ENCODE assay signal across 8 cellular contexts in the genomic region with DNA sequence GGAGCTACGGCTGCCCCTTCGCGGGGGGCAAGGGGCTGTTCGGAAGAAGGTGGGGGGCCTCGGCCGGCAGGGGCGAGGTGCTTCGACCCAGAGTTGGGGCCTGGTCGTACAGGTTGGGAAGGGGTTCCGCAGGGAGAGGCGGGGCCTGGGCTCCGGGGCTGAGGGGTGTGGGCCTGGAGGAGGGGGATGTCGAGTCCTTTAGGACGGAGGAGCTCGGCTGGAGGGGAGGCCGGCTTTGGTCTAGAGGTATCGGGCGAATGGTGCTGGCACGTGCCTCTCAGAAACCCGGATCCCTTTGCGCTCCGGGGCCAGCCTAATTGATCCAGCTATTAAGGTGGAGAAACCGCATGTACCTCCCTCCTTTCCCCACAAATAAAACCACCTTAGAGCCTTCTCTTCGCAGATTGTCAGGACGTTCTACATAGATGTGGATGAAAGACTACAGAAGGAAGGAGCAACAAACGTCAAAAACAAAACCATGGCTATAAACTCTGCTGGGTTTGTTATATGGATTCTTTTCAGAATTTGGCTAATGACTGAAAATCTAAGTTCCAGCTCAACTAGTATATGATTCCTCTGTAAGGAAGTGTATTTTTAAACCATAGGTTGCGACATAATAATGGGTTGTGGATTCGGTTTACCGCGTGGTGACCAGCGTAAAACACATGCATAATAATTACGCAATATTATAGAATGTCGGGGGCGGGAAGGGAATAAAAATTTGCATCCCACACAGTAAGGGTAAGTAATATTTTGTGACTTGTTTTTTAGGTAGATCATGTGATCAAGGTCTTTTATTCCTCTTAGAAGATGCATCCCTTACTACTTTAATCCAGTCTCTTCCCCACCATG. TPM values are rescaled to one million over a fixed set of nuclear protein-coding genes. Genes with fewer than 3 reads are reported as not detected.
DNase-seq lines count a peak whose midpoint lies in the region; ATAC-seq, FAIRE-seq and TF ChIP-seq lines count a peak whose summit lies in the region.

No MANE protein-coding gene starts in this region.

- WGBS in esophagus squamous epithelium, 2 donors, result 22 to 33% methylated on average over 14 to 24 of the region's 34 CpGs

- DNase-seq in activated T-cell treated with anti-CD3 and anti-CD28 coated beads, Interleukin-2, amount 50 U/mL, for 24 hours, result no peak
- DNase-seq in activated T-cell treated with anti-CD3 and anti-CD28 coated beads, Interleukin-2, amount 50 U/mL, for 48 hours, result no peak
- DNase-seq in H54 (ENCODE audit: insufficient read length, low spot score) (peak; percentile 36), LNCaP clone FGC (ENCODE audit: low read depth) (no peak), esophagus squamous epithelium (lab: John Stamatoyannopoulos, UW) (peak; percentile 24), GM10266 (ENCODE audit: extremely low spot score) (no peak)
- peak in 1 of 10 donors; percentile 3 for DNase-seq in naive thymus-derived CD8-positive, alpha-beta T cell

- intact Hi-C loops in esophagus squamous epithelium (cut with DNase I), result loop anchor here (5.0 kb wide), 1 partner anchor 122 kb away; the partner anchor contains the start of gene TOP2B

- H3K27ac ChIP-seq in esophagus squamous epithelium, result peak overlapping the region; percentile 90 to 95 (median 92)

- no peak for TF ChIP-seq POLR2A in H54 (IDR thresholded peaks at IDR 0.05; ENCODE audit: low read depth, low read length)
- no peak for TF ChIP-seq POLR2A in esophagus squamous epithelium (IDR thresholded peaks at IDR 0.05)

- peaks cover 21% of the 10 kb centered on the region for H3K36me3 Mint-ChIP-seq in activated T-cell treated with anti-CD3 and anti-CD28 coated beads, Interleukin-2, amount 50 U/mL, for 24 hours (ENCODE audit: low read depth)
- H3K36me3 Mint-ChIP-seq in T-helper 1 cell treated with Interleukin-12 subunit alpha and Interleukin-12 subunit beta and Interleukin-4 antibody, amounts not matched to agents 30 μg/mL and 1 μg/mL, for 36 hours (ENCODE audit: low read depth), result peaks cover 13% of the 10 kb centered on the region
- peaks cover 0 to 6% (median 0%) of the 10 kb centered on the region in 3 donors for H3K36me3 Mint-ChIP-seq in naive thymus-derived CD8-positive, alpha-beta T cell

- peaks cover 0 to 31% (median 8%) of the 10 kb centered on the region in 3 donors for H3K4me1 ChIP-seq in esophagus squamous epithelium

- ATAC-seq in naive thymus-derived CD8-positive, alpha-beta T cell, result peak; percentile 15 to 45

- TF ChIP-seq CTCF in LNCaP clone FGC (IDR thresholded peaks at IDR 0.05; ENCODE audit: control insufficient read depth, extremely low read depth, insufficient read depth) (no peak), esophagus squamous epithelium (IDR thresholded peaks at IDR 0.05) (no peak), GM10266 (IDR thresholded peaks at IDR 0.05; ENCODE audit: control insufficient read depth, insufficient read depth, low read depth, missing control alignments) (no peak)

- peaks cover 53% of the 10 kb centered on the region for H3K4me1 Mint-ChIP-seq in activated T-cell treated with anti-CD3 and anti-CD28 coated beads, Interleukin-2, amount 50 U/mL, for 24 hours (ENCODE audit: low read depth)
- H3K4me1 Mint-ChIP-seq in T-helper 1 cell treated with Interleukin-12 subunit alpha and Interleukin-12 subunit beta and Interleukin-4 antibody, amounts not matched to agents 30 μg/mL and 1 μg/mL, for 36 hours (ENCODE audit: low read depth), result peaks cover 44% of the 10 kb centered on the region
- H3K4me1 Mint-ChIP-seq in naive thymus-derived CD8-positive, alpha-beta T cell, result peaks cover 11 to 49% (median 43%) of the 10 kb centered on the region in 4 donors

- peak overlapping the region; percentile 64 for H3K4me3 ChIP-seq in LNCaP clone FGC (ENCODE audit: low read depth, low read length)
- peak overlapping the region; percentile 89 to 98 (median 93) for H3K4me3 ChIP-seq in esophagus squamous epithelium

- H3K9me3 Mint-ChIP-seq in activated T-cell treated with anti-CD3 and anti-CD28 coated beads, Interleukin-2, amount 50 U/mL, for 24 hours, result no peaks in the 10 kb centered on the region
- H3K9me3 Mint-ChIP-seq in T-helper 1 cell treated with Interleukin-12 subunit alpha and Interleukin-12 subunit beta and Interleukin-4 antibody, amounts not matched to agents 30 μg/mL and 1 μg/mL, for 36 hours, result no peaks in the 10 kb centered on the region
- no peaks in the 10 kb centered on the region for H3K9me3 Mint-ChIP-seq in naive thymus-derived CD8-positive, alpha-beta T cell

- no peaks in the 10 kb centered on the region for H3K9me3 ChIP-seq in esophagus squamous epithelium

- H3K27ac Mint-ChIP-seq in activated T-cell treated with anti-CD3 and anti-CD28 coated beads, Interleukin-2, amount 50 U/mL, for 24 hours, result peak overlapping the region; percentile 87
- H3K27ac Mint-ChIP-seq in T-helper 1 cell treated with Interleukin-12 subunit alpha and Interleukin-12 subunit beta and Interleukin-4 antibody, amounts not matched to agents 30 μg/mL and 1 μg/mL, for 36 hours, result peak overlapping the region; percentile 74
- H3K27ac Mint-ChIP-seq in naive thymus-derived CD8-positive, alpha-beta T cell, result peak overlapping the region; percentile 34 to 92 (median 88)

- H3K4me3 Mint-ChIP-seq in activated T-cell treated with anti-CD3 and anti-CD28 coated beads, Interleukin-2, amount 50 U/mL, for 24 hours, result peak overlapping the region; percentile 80
- H3K4me3 Mint-ChIP-seq in T-helper 1 cell treated with Interleukin-12 subunit alpha and Interleukin-12 subunit beta and Interleukin-4 antibody, amounts not matched to agents 30 μg/mL and 1 μg/mL, for 36 hours, result peak overlapping the region; percentile 80
- H3K4me3 Mint-ChIP-seq in naive thymus-derived CD8-positive, alpha-beta T cell, result peak overlapping the region; percentile 76 to 91 (median 85)

- H3K27me3 ChIP-seq in esophagus squamous epithelium, result no peaks in the 10 kb centered on the region

- H3K36me3 ChIP-seq in esophagus squamous epithelium, result no peaks in the 10 kb centered on the region

- peak; percentile 41 for FAIRE-seq in H54 (lab: Jason Lieb, UNC)

- POLR2A ChIA-PET in naive thymus-derived CD8-positive, alpha-beta T cell (lab: Charles Lee), result interaction anchor here (0.8 to 2.3 kb wide), 4 partner anchors 20 to 1867 kb away, joined by 3 to 14 read pairs (median 4); partner anchors contain the start of genes NKIRAS1, RPL15 and TOP2B

- no peaks in the 10 kb centered on the region for H3K27me3 Mint-ChIP-seq in activated T-cell treated with anti-CD3 and anti-CD28 coated beads, Interleukin-2, amount 50 U/mL, for 24 hours
- H3K27me3 Mint-ChIP-seq in T-helper 1 cell treated with Interleukin-12 subunit alpha and Interleukin-12 subunit beta and Interleukin-4 antibody, amounts not matched to agents 30 μg/mL and 1 μg/mL, for 36 hours (ENCODE audit: low read depth), result no peaks in the 10 kb centered on the region
- H3K27me3 Mint-ChIP-seq in naive thymus-derived CD8-positive, alpha-beta T cell, result no peaks in the 10 kb centered on the region

RNA-seq across cellular contexts. Expression of gene NGLY1, which starts 0.6 kb away (rescaled TPM):
- 10 to 100 TPM; 21.3 to 33.8 (median 30.1) TPM for total RNA-seq in esophagus squamous epithelium
- total RNA-seq in naive thymus-derived CD8-positive, alpha-beta T cell, result 10 to 100 TPM; 86.4 to 92.4 TPM
- polyA plus RNA-seq in naive thymus-derived CD8-positive, alpha-beta T cell, result 10 to 100 TPM; 33.4 to 52.0 (median 33.9) TPM

RNA-seq across cellular contexts. Expression of gene OXSM, which starts 6.0 kb away (rescaled TPM):
- 10 to 100 TPM in 1 of 4 donors, 1 to 10 TPM in 3; 7.7 to 17.0 (median 8.9) TPM for total RNA-seq in esophagus squamous epithelium
- total RNA-seq in naive thymus-derived CD8-positive, alpha-beta T cell, result 10 to 100 TPM; 12.3 to 13.6 TPM
- polyA plus RNA-seq in naive thymus-derived CD8-positive, alpha-beta T cell, result 10 to 100 TPM; 10.3 to 14.4 (median 11.4) TPM

Comparison
In these comparisons a context has a peak if more than half of its experiments do, and no peak if none do; other contexts are left out.
1. DNase-seq: peak in H54 (single experiment) and esophagus squamous epithelium (single experiment); none in activated T-cell treated with anti-CD3 and anti-CD28 coated beads, Interleukin-2, amount 50 U/mL, for 24 hours (single experiment), activated T-cell treated with anti-CD3 and anti-CD28 coated beads, Interleukin-2, amount 50 U/mL, for 48 hours (0 of 2), LNCaP clone FGC (single experiment) and GM10266 (single experiment).
2. Peak in every context shown above with its lines, with median percentiles within 50 percentile points of each other: H3K27ac Mint-ChIP-seq and H3K4me3 Mint-ChIP-seq.